ENCODE assay signal across 17 cellular contexts in genomic region chr22:30483169-30483568, GRCh38. TPM values are rescaled to one million over a fixed set of nuclear protein-coding genes. Genes with fewer than 3 reads are reported as not detected.
"Had no signal": no experiment of that assay in that cellular context is flagged by ENCODE, and none has a peak within 500 bp of the region (broad histone marks: within the 10 kb centered on the region; RNA-seq: fewer than 3 reads in every experiment).

No MANE protein-coding gene starts in this region.

- H3K27ac ChIP-seq: colonic mucosa, esophagus muscularis mucosa, lower lobe of right lung, prostate gland, right lobe of liver had no signal

- DNase-seq: activated CD4-positive, alpha-beta T cell treated with anti-CD3 and anti-CD28 coated beads, Interleukin-2, amount 50 U/mL, for 1 hour; activated CD4-positive, CD25-positive, alpha-beta regulatory T cell; activated naive CD4-positive, alpha-beta T cell treated with anti-CD3 and anti-CD28 coated beads, Interleukin-2, amount 10 ng/mL, durations not matched to agents 7 days and 5 days; colonic mucosa; kidney glomerular epithelial cell; midbrain; stimulated activated naive CD8-positive, alpha-beta T cell treated with anti-CD3 and anti-CD28 coated beads, Interleukin-15, Interleukin-2, amounts not matched to agents 100 U/mL and 50 U/mL, for 24 hours had no signal

- ATAC-seq: lower lobe of right lung; right lobe of liver; stimulated activated naive CD8-positive, alpha-beta T cell treated with anti-CD3 and anti-CD28 coated beads, Interleukin-15, Interleukin-2, amounts not matched to agents 100 U/mL and 50 U/mL, for 24 hours had no signal

RNA-seq across cellular contexts. Expression of gene SEC14L3, which starts 11.4 kb away (rescaled TPM):
- total RNA-seq: activated T-helper 2 cell treated with anti-CD3 and anti-CD28 coated beads, Interferon-gamma antibody, Interleukin-2, Interleukin-4, amounts not matched to agents 10 μg/mL and 5 μg/mL and 100 μg/mL, durations not matched to agents 14 hours and 24 hours and 36 hours; cardiac septum; colonic mucosa; esophagus muscularis mucosa; fibroblast of villous mesenchyme; myocyte; omental fat pad; prostate gland; smooth muscle cell had no signal

RNA-seq across cellular contexts. Expression of gene SEC14L4, which starts 22.3 kb away (rescaled TPM):
- total RNA-seq: activated T-helper 2 cell treated with anti-CD3 and anti-CD28 coated beads, Interferon-gamma antibody, Interleukin-2, Interleukin-4, amounts not matched to agents 10 μg/mL and 5 μg/mL and 100 μg/mL, durations not matched to agents 14 hours and 24 hours and 36 hours; colonic mucosa; esophagus muscularis mucosa; myocyte; smooth muscle cell had no signal
